ENCODE assay signal across 27 cellular contexts in the genomic region with DNA sequence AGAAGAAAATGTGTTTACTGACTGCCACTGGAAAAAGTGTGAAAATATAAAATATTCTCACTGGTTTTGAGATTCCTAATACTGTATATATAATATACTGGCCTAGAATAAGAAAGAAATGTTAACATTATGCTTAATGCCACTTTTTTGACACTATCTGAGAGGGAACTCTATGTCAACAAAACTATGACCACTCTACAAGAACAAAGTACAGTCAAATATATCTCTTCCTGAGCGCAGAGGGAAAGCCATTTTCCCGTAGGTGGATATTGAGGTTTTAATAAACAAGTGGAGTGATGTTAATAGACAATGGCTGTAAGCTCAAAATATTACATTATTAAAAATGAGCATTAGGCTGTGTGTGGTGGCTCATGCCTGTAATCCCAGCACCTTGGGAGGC.
"Had no signal": no experiment of that assay in that cellular context is flagged by ENCODE, and none has a peak within 500 bp of the region (broad histone marks: within the 10 kb centered on the region; RNA-seq: fewer than 3 reads in every experiment).

No MANE protein-coding gene starts in this region.

- H3K4me3 ChIP-seq: colonic mucosa, coronary artery, dorsolateral prefrontal cortex, esophagus squamous epithelium, gastrocnemius medialis, gastroesophageal sphincter, heart left ventricle, heart right ventricle had no signal

- H3K4me1 ChIP-seq: colonic mucosa, esophagus squamous epithelium had no signal

- H3K36me3 ChIP-seq: colonic mucosa, gastrocnemius medialis had no signal

- H3K27me3 ChIP-seq: colonic mucosa, dorsolateral prefrontal cortex, esophagus squamous epithelium, foreskin keratinocyte, gastrocnemius medialis, gastroesophageal sphincter, heart left ventricle, heart right ventricle had no signal

- FAIRE-seq: colon, endometrium, endothelial cell of umbilical vein, frontal cortex had no signal

- H3K9me3 ChIP-seq: colonic mucosa, esophagus squamous epithelium, gastrocnemius medialis, gastroesophageal sphincter, heart left ventricle, heart right ventricle had no signal

- DNase-seq: colonic mucosa; cortex of kidney; dermis blood vessel endothelial cell; dorsolateral prefrontal cortex; effector CD4-positive, alpha-beta T cell; effector CD8-positive, alpha-beta T cell; effector memory CD4-positive, alpha-beta T cell; effector memory CD8-positive, alpha-beta T cell; endodermal cell; erythroblast; esophagus squamous epithelium; foreskin fibroblast; foreskin keratinocyte; foreskin melanocyte; gastrocnemius medialis; glutamatergic neuron; head of caudate nucleus; heart left ventricle; heart right ventricle had no signal

- ATAC-seq: effector memory CD8-positive, alpha-beta T cell; esophagus mucosa; foreskin keratinocyte; gastrocnemius medialis; gastroesophageal sphincter; heart left ventricle; heart right ventricle had no signal

- H3K27ac ChIP-seq: colonic mucosa, coronary artery, epithelial cell of prostate, esophagus squamous epithelium, foreskin keratinocyte, gastrocnemius medialis, gastroesophageal sphincter, heart left ventricle, heart right ventricle had no signal
